ENCODE assay signal across 8 cellular contexts in the genomic region with DNA sequence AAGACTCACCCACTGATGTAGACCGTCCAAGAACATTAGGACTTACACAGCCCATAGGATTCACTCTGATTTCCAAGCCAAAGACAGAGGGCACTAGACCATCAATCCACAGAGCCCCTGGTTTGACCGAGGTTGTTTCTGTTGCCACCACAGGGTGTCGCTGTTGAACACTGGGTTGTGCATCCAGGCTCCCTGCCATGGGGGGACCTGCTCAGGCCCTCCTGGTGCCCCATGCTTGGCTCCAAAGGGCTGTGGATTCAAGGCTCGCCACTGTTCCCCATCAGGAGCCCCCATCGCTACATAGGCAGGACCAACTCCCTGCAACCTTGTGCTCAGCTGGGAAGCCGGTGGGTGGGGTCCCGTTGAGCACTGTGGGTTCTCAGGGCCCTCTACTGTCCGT.
DNase-seq lines count a peak whose midpoint lies in the region; ATAC-seq and TF ChIP-seq lines count a peak whose summit lies in the region.

No MANE protein-coding gene starts in this region.

- no peaks in the 10 kb centered on the region for H3K79me1 ChIP-seq in mesendoderm (ENCODE audit: low read length)

- H3K4me1 Mint-ChIP-seq in activated T-helper 17 cell treated with anti-CD3 and anti-CD28 coated beads, Interleukin-2, amount 50 U/mL, for 72 hours = no peaks in the 10 kb centered on the region

- no peaks in the 10 kb centered on the region for H3K36me3 ChIP-seq in mesendoderm (ENCODE audit: control insufficient read depth, insufficient read depth, low read length)

- H3K23ac ChIP-seq in mesendoderm (ENCODE audit: low read length) = no peak overlapping the region

- H3K36me3 Mint-ChIP-seq in activated T-helper 17 cell treated with anti-CD3 and anti-CD28 coated beads, Interleukin-2, amount 50 U/mL, for 72 hours (ENCODE audit: low read depth) = no peaks in the 10 kb centered on the region

- no peak overlapping the region for H3K4me2 ChIP-seq in mesendoderm (ENCODE audit: low read length)

- H3K18ac ChIP-seq in mesendoderm (ENCODE audit: low read length) = no peak overlapping the region

- no peak overlapping the region for H3K4ac ChIP-seq in mesendoderm (ENCODE audit: low read depth, low read length)

- no peak overlapping the region for H2BK120ac ChIP-seq in mesendoderm (ENCODE audit: low read depth, low read length)

- H3K79me2 ChIP-seq in mesendoderm (ENCODE audit: control insufficient read depth, insufficient read depth, low read length) = no peaks in the 10 kb centered on the region

- DNase-seq in EL (peak; percentile 34), HT1080 (ENCODE audit: low read depth) (peak; percentile 51), astrocyte of the cerebellum (ENCODE audit: low read depth) (no peak), mesendoderm (peak; percentile 87), AG08395 (ENCODE audit: low spot score) (no peak)

- H3K27me3 Mint-ChIP-seq in activated T-helper 17 cell treated with anti-CD3 and anti-CD28 coated beads, Interleukin-2, amount 50 U/mL, for 72 hours = peaks cover 12% of the 10 kb centered on the region

- no peak overlapping the region for H3K4me3 Mint-ChIP-seq in activated T-helper 17 cell treated with anti-CD3 and anti-CD28 coated beads, Interleukin-2, amount 50 U/mL, for 72 hours

- no peaks in the 10 kb centered on the region for H3K9me3 Mint-ChIP-seq in activated T-helper 17 cell treated with anti-CD3 and anti-CD28 coated beads, Interleukin-2, amount 50 U/mL, for 72 hours

- H3K4me1 ChIP-seq in mesendoderm (ENCODE audit: control insufficient read depth, low read depth, low read length) = no peaks in the 10 kb centered on the region

- no peak overlapping the region for H2AK5ac ChIP-seq in mesendoderm (ENCODE audit: low read length)

- no peak overlapping the region for H3K9ac ChIP-seq in mesendoderm (ENCODE audit: low read length)

- H4K8ac ChIP-seq in mesendoderm (ENCODE audit: low read depth, low read length) = no peak overlapping the region

- H3K4me3 ChIP-seq in astrocyte of the cerebellum (ENCODE audit: low read depth, low read length) (no peak overlapping the region), mesendoderm (ENCODE audit: low read length) (no peak overlapping the region)

- no peak overlapping the region for H3K56ac ChIP-seq in mesendoderm (ENCODE audit: low read length)

- H3K27me3 ChIP-seq in mesendoderm (ENCODE audit: insufficient read depth, low read length, poor library complexity) = no peaks in the 10 kb centered on the region

- no CpG with 5 or more reads among the region's 8 CpGs for WGBS in mesendoderm (ENCODE audit: extremely low coverage, insufficient coverage, low lambda C conversion rate)

- no peak overlapping the region for H3K27ac Mint-ChIP-seq in activated T-helper 17 cell treated with anti-CD3 and anti-CD28 coated beads, Interleukin-2, amount 50 U/mL, for 72 hours

- TF ChIP-seq CTCF in astrocyte of the cerebellum (IDR thresholded peaks at IDR 0.05; ENCODE audit: low read depth, low read length, missing control alignments) = peak; percentile 54

- in situ Hi-C loops in astrocyte of the cerebellum (cut with HindIII; ENCODE audit: low sequenced_read_pairs) = no loop called here

- no peak overlapping the region for H2BK15ac ChIP-seq in mesendoderm (replicated peaks; ENCODE audit: low read depth)

- no peak for ATAC-seq in HG02623 (IDR thresholded peaks at IDR 0.05; ENCODE audit: unreplicated experiment)
- ATAC-seq in activated T-helper 17 cell treated with anti-CD3 and anti-CD28 coated beads, Interleukin-2, amount 50 U/mL, for 72 hours (replicated peaks) = no peak
- no peak for ATAC-seq in GM21447 (IDR thresholded peaks at IDR 0.05; ENCODE audit: unreplicated experiment)

- no peak overlapping the region for H4K5ac ChIP-seq in mesendoderm (ENCODE audit: low read length)

- H3K27ac ChIP-seq in mesendoderm (ENCODE audit: low read depth, low read length) = no peak overlapping the region

- no peak overlapping the region for H2BK5ac ChIP-seq in mesendoderm (ENCODE audit: low read length)

Comparison
In these comparisons a context has a peak if more than half of its experiments do, and no peak if none do; other contexts are left out.
1. DNase-seq: peak in EL (single experiment), HT1080 (single experiment) and mesendoderm (single experiment); none in astrocyte of the cerebellum (single experiment) and AG08395 (single experiment).